In genomic region chr20:7375905-7376304, GRCh38 we compare ENCODE assay signal across 9 cellular contexts.
DNase-seq lines count a peak whose midpoint lies in the region; ATAC-seq and TF ChIP-seq lines count a peak whose summit lies in the region.
"Had no signal": no experiment of that assay in that cellular context is flagged by ENCODE, and none has a peak within 500 bp of the region (broad histone marks: within the 10 kb centered on the region; RNA-seq: fewer than 3 reads in every experiment).

No MANE protein-coding gene starts in this region.

- no peak overlapping the region for H3K4me3 ChIP-seq in PC-3 (ENCODE audit: low read length)
- no peak overlapping the region for H3K4me3 ChIP-seq in fibroblast of pulmonary artery (replicated peaks; ENCODE audit: low read depth, low read length)

- DNase-seq in GM10248 (ENCODE audit: extremely low spot score) (peak; percentile 3), PC-3 (peak; percentile 73), fibroblast of pulmonary artery (ENCODE audit: low read depth) (peak; percentile 55), DMS79 treated with DMSO at 0.1 percent for 48 hours (lab: John Stamatoyannopoulos, UW) (no peak), HCEC 1CT (no peak), NCI-H128 (lab: John Stamatoyannopoulos, UW; ENCODE audit: unreplicated experiment) (no peak)
- DNase-seq: stimulated activated CD4-positive, alpha-beta T cell treated with anti-CD3 and anti-CD28 coated beads, Interleukin-15, amount 100 ng/mL, for 24 hours had no signal

- H3K9ac ChIP-seq in PC-3 (ENCODE audit: low read length), result no peak overlapping the region

- H3K79me2 ChIP-seq in PC-3 (ENCODE audit: low read length), result no peaks in the 10 kb centered on the region

- H3K36me3 ChIP-seq in PC-3 (ENCODE audit: low read depth, low read length), result no peaks in the 10 kb centered on the region

- intact Hi-C loops in PC-3 (cut with micrococcal nuclease), result loop anchor here (1.0 to 10.0 kb wide), 4 partner anchors 264 to 1201 kb away; no protein-coding TSS in a partner anchor

- no TSS peak for BruUV-seq in PC-3 (replicated peaks; lab: Mats Ljungman, UMichigan)

- no peaks in the 10 kb centered on the region for H4K20me1 ChIP-seq in PC-3 (ENCODE audit: low read length)

- H3K4me1 ChIP-seq in PC-3 (ENCODE audit: insufficient read depth, low read length), result peaks cover 11% of the 10 kb centered on the region; the same call in 1 of the 2 replicates

- no peaks in the 10 kb centered on the region for H3K27me3 ChIP-seq in PC-3 (ENCODE audit: low read length)

- no peaks in the 10 kb centered on the region for H3K9me3 ChIP-seq in PC-3 (ENCODE audit: low read length)

- POLR2A ChIA-PET in GM10248 (lab: Yijun Ruan, JAX), result no interaction called here
- POLR2A ChIA-PET in PC-3 (lab: Charles Lee; ENCODE audit: unreplicated experiment), result no interaction called here

- TF ChIP-seq CTCF in 22Rv1 (IDR thresholded peaks at IDR 0.05), result peak; percentile 67
- peak; percentile 23 for TF ChIP-seq CTCF in GM10248 (IDR thresholded peaks at IDR 0.05; ENCODE audit: control extremely low read depth, extremely low read depth, low read depth, missing control alignments)
- TF ChIP-seq CTCF in PC-3 (conservative IDR thresholded peaks at IDR 0.05; ENCODE audit: low read depth, low read length), result peak; percentile 51
- peak; percentile 48 for TF ChIP-seq CTCF in fibroblast of pulmonary artery (IDR thresholded peaks at IDR 0.05; ENCODE audit: low read length, missing control alignments)

- CTCF ChIA-PET in GM10248 (lab: Yijun Ruan, JAX), result interaction anchor here (1.0 to 1.9 kb wide), 4 partner anchors 10 to 90 kb away, joined by 3 to 7 read pairs (median 4); no protein-coding TSS in a partner anchor
- CTCF ChIA-PET in PC-3 (lab: Charles Lee), result interaction anchor here (0.7 kb wide), 1 partner anchor 441 kb away, joined by 4 read pairs; no protein-coding TSS in a partner anchor

- H3F3A ChIP-seq in PC-3 (ENCODE audit: low read length, unreplicated experiment), result no peaks in the 10 kb centered on the region

- ATAC-seq in PC-3 (no peak), esophagus mucosa (no peak)

- no peak overlapping the region for H3K27ac ChIP-seq in 22Rv1
- H3K27ac ChIP-seq in PC-3 (ENCODE audit: low read length), result no peak overlapping the region

- H2AFZ ChIP-seq in PC-3 (ENCODE audit: low read length), result no peak overlapping the region

- no peak overlapping the region for H3K4me2 ChIP-seq in PC-3 (ENCODE audit: low read length)

- H3K9me2 ChIP-seq in PC-3 (replicated peaks; ENCODE audit: low read length), result no peaks in the 10 kb centered on the region

Comparison
In these comparisons a context has a peak if more than half of its experiments do, and no peak if none do; other contexts are left out.
1. DNase-seq: peak in GM10248 (single experiment), PC-3 (single experiment) and fibroblast of pulmonary artery (single experiment); none in DMS79 treated with DMSO at 0.1 percent for 48 hours (single experiment), HCEC 1CT (single experiment) and NCI-H128 (single experiment).
2. Peak in every context shown above with its lines, with median percentiles within 50 percentile points of each other: CTCF ChIP-seq.